ENCODE assay signal across 6 cellular contexts in the genomic region with DNA sequence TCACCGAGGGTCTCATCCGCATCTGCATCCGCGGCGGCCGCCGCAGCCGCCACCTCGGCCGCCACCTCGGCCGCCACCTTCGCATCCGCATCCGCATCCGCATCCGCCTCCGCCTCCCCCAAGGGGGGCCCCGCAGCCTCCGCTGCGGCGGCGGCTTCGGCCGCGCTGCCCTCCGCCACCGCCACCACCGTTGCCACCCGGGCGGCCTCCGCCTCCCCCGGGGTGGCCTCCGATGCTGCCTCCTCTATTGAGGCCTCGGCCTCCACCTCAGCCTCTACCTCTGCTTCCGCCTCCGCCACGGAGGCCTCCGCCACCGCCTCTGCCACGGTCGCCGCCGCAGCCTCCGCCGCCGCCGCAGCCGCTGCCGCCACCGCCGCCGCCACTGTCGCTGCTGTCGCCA. TPM values are rescaled to one million over a fixed set of nuclear protein-coding genes. Genes with fewer than 3 reads are reported as not detected.
"Had no signal": no experiment of that assay in that cellular context is flagged by ENCODE, and none has a peak within 500 bp of the region (broad histone marks: within the 10 kb centered on the region; RNA-seq: fewer than 3 reads in every experiment).

PABPC1L2A (minus strand) TSS at position 101 of the 400 bp plus-strand sequence. CDS start 126 bp downstream, outside the sequence.

RNA-seq across cellular contexts. Expression of gene PABPC1L2A, which starts in this region (rescaled TPM):
- total RNA-seq: HepG2, HT-29, HT1080, IMR-90, K562 had no signal
- polyA plus RNA-seq: HepG2, IgD-negative memory B cell, IMR-90, K562 had no signal
